In the genomic region with DNA sequence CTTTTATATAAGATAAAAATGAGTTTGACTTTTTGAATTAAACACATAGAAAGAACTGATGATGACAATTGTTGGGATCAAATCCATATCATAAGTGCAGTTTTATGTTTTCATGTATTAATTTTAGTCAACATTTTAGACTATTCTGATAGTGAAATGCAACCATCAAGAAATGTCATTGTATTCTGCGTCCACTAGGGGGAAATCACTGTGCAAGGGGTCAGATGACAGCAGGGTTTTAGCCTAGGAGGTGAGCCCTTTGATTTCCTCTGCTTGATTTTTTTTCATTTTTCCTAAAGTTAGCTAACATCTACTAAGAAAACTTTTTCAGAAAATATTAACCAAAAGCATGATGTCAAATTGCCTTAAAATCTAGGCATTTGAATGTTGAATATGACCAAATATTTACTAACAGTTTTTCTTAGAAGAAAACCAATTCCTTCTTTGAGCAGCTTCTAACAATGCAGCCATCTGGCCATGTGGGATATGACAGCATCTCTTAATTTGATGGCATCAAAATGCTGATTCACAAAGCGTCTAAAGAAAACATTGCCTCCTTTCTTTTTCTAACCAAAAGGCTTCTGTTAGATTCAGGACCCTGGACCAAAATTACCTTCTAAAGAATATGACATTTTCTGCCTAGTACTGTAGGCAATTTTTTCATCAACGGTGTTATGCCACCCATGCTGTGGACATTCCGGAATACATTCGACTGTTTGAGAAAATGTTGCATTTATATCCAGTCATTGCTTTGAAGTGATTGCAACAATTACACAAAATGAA, we compare ENCODE assay signal across 8 cellular contexts.
A peak's percentile ranks its signal among the peaks of the same experiment; 100 is the strongest.
DNase-seq lines count a peak whose midpoint lies in the region; ATAC-seq and TF ChIP-seq lines count a peak whose summit lies in the region.

No MANE protein-coding gene starts in this region.

- TF ChIP-seq CTCF in LNCAP (IDR thresholded peaks at IDR 0.05) (peak; percentile 55; the same call in 1 of the 2 replicates), nephron (IDR thresholded peaks at IDR 0.05; ENCODE audit: unreplicated experiment in 3 of 3) (peak; percentile 54 to 75 (median 61))

- no peaks in the 10 kb centered on the region for H3K4me1 Mint-ChIP-seq in nephron

- H3K27me3 Mint-ChIP-seq in nephron (ENCODE audit: low read depth) = no peaks in the 10 kb centered on the region

- no peaks in the 10 kb centered on the region for H3K36me3 Mint-ChIP-seq in nephron (ENCODE audit: low read depth)

- DNase-seq in NCI-H2107 treated with DMSO at 0.1 percent for 48 hours (lab: John Stamatoyannopoulos, UW; ENCODE audit: unreplicated experiment) (peak; percentile 43), NCI-H2107 (lab: John Stamatoyannopoulos, UW) (no peak), astrocyte of the hippocampus (ENCODE audit: low read depth, low spot score) (peak; percentile 18)
- no peak for DNase-seq in stimulated activated CD4-positive, alpha-beta T cell treated with anti-CD3 and anti-CD28 coated beads, Interleukin-12 subunit alpha, Interleukin-12 subunit beta, amount 100 ng/mL, for 4 hours

- H3K9me3 Mint-ChIP-seq in nephron = no peaks in the 10 kb centered on the region

- ATAC-seq in GM21723 (IDR thresholded peaks at IDR 0.05; ENCODE audit: unreplicated experiment) (peak; percentile 86), HG03045 (IDR thresholded peaks at IDR 0.05; ENCODE audit: unreplicated experiment) (no peak)

- no peak overlapping the region for H3K27ac Mint-ChIP-seq in nephron

- H3K4me3 Mint-ChIP-seq in nephron = no peak overlapping the region

Comparison
In these comparisons a context has a peak if more than half of its experiments do, and no peak if none do; other contexts are left out.
1. DNase-seq: peak in NCI-H2107 treated with DMSO at 0.1 percent for 48 hours (single experiment) and astrocyte of the hippocampus (single experiment); none in NCI-H2107 (single experiment) and stimulated activated CD4-positive, alpha-beta T cell treated with anti-CD3 and anti-CD28 coated beads, Interleukin-12 subunit alpha, Interleukin-12 subunit beta, amount 100 ng/mL, for 4 hours (single experiment).